Comparison of ENCODE assay signal across 8 cellular contexts in the genomic region with DNA sequence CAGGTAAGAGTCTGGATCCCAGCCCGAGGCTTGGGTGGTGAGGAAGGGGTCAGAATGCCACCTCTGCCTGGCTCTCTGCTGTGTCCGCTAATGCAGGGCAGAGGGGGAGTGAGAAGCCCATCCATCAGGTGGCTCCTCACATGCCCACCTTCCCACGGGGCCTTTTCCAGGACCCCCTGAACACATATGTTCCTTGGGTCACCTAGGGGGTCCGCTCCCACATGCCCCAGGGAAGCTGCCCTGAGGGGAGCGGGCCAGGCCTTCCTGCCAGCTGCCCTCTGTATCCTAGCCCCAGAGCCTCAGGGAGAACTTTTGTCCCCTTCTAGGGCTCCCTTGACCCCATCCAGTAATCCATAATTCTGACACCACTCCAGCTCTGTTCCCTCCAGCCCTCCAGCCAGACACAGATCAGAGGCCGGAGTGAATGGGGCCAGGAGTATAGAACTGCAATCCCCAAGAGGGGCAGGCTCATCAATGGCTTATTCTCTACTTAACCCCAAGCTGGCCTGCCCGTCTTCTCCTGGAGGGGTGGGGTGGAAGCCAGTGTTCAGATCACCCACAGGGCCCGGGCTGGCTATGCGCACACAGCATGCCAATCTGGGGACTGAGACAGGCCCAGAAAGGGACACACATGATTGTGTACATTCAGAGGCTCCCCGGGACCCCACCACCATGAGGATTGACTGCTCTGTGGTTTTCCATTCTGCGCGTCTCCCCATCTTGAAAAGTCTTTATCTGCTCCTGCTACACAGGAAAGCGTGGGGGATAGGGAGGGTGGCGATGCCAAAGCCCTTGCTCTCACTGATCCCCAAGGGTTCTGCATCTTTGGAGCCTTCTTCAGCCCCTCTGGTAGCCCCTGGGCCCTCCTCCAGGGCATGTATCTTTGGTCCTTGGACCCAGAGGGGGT. TPM values are rescaled to one million over a fixed set of nuclear protein-coding genes. Genes with fewer than 3 reads are reported as not detected.
DNase-seq lines count a peak whose midpoint lies in the region; ATAC-seq and TF ChIP-seq lines count a peak whose summit lies in the region.

No MANE protein-coding gene starts in this region.

- H3K9me3 ChIP-seq in SK-N-MC (ENCODE audit: low read depth, low read length), result no peaks in the 10 kb centered on the region

- DNase-seq in BJ (ENCODE audit: low read depth), result no peak
- DNase-seq in SK-N-MC (ENCODE audit: low read depth, low spot score), result no peak
- peak; percentile 51 for DNase-seq in fibroblast of mammary gland (ENCODE audit: low read depth)
- DNase-seq in middle frontal gyrus (ENCODE audit: extremely low spot score, low spot score), result no peak

- H3K27ac ChIP-seq in SK-N-MC (peak overlapping the region; percentile 92), rectal smooth muscle tissue (ENCODE audit: low read depth, low read length) (peak overlapping the region; percentile 84)

- H3K27me3 ChIP-seq in BJ (ENCODE audit: control insufficient read depth, insufficient read depth, low read length) (no peaks in the 10 kb centered on the region), rectal smooth muscle tissue (ENCODE audit: control insufficient read depth, insufficient read depth, low read length) (no peaks in the 10 kb centered on the region)

- POLR2A ChIA-PET in BJ (lab: Charles Lee), result interaction anchor here (0.5 to 1.3 kb wide), 2 partner anchors 8 to 29 kb away, joined by 3 to 10 read pairs; partner anchors contain the start of gene AGBL5

- H3K9ac ChIP-seq in SK-N-MC (ENCODE audit: insufficient read length) (peak overlapping the region; percentile 93), rectal smooth muscle tissue (ENCODE audit: low read length) (peak overlapping the region; percentile 57)

- no peak for ATAC-seq in GM18511 (IDR thresholded peaks at IDR 0.05; ENCODE audit: unreplicated experiment)
- ATAC-seq in activated CD4-positive, CD25-positive, alpha-beta regulatory T cell treated with anti-CD3 and anti-CD28 coated beads, Interleukin-2, amount 50 U/mL, for 24 hours, result no peak
- ATAC-seq in HG02870 (IDR thresholded peaks at IDR 0.05; ENCODE audit: unreplicated experiment), result no peak

- H3K4me3 ChIP-seq in BJ (ENCODE audit: low read depth, low read length), result peak overlapping the region; percentile 53
- H3K4me3 ChIP-seq in SK-N-MC, result peak overlapping the region; percentile 86
- peak overlapping the region; percentile 85 for H3K4me3 ChIP-seq in fibroblast of mammary gland (ENCODE audit: control insufficient read depth, low read depth, low read length)
- H3K4me3 ChIP-seq in rectal smooth muscle tissue (ENCODE audit: low read length), result peak overlapping the region; percentile 82

- TF ChIP-seq CTCF in BJ (IDR thresholded peaks at IDR 0.05; ENCODE audit: insufficient read depth, low read depth, low read length) (no peak), fibroblast of mammary gland (conservative IDR thresholded peaks at IDR 0.05; ENCODE audit: control insufficient read depth, insufficient read depth, low read depth, low read length) (no peak)

- H3K36me3 ChIP-seq in BJ (ENCODE audit: control insufficient read depth, insufficient read depth, low read length) (peaks cover 17% of the 10 kb centered on the region), SK-N-MC (ENCODE audit: insufficient read depth, low read length) (peaks cover 17% of the 10 kb centered on the region; the same call in 1 of the 2 replicates), rectal smooth muscle tissue (ENCODE audit: control insufficient read depth, insufficient read depth, low read length) (peaks cover 2% of the 10 kb centered on the region)

- CTCF ChIA-PET in BJ (lab: Yijun Ruan, JAX), result interaction anchor here (0.6 to 3.4 kb wide), 9 partner anchors 8 to 233 kb away, joined by 3 to 28 read pairs (median 3); partner anchors contain the start of genes AGBL5 and KHK

- H3K4me1 ChIP-seq in rectal smooth muscle tissue (ENCODE audit: control insufficient read depth, insufficient read depth, low read length), result peaks cover 46% of the 10 kb centered on the region

RNA-seq across cellular contexts. Expression of gene EMILIN1, which starts 1.1 kb away (rescaled TPM):
- polyA plus RNA-seq in BJ (2011; rRNA removed), result 43.4 and 81.3 TPM in 2 replicates
- polyA minus RNA-seq in BJ (2011; rRNA and poly(A)+ RNA removed), result 35.4 and 46.7 TPM in 2 replicates

RNA-seq across cellular contexts. Expression of gene KHK, which starts 7.1 kb away (rescaled TPM):
- 0.33 and 0.43 TPM in 2 replicates for polyA plus RNA-seq in BJ (2011; rRNA removed)
- 0.15 and 1.6 TPM in 2 replicates for polyA minus RNA-seq in BJ (2011; rRNA and poly(A)+ RNA removed)

RNA-seq across cellular contexts. Expression of gene OST4, which starts 8.0 kb away (rescaled TPM):
- 755 and 887 TPM in 2 replicates for polyA plus RNA-seq in BJ (2011; rRNA removed)
- 299 and 500 TPM in 2 replicates for polyA minus RNA-seq in BJ (2011; rRNA and poly(A)+ RNA removed)

RNA-seq across cellular contexts. Expression of gene AGBL5, which starts 28.0 kb away (rescaled TPM):
- polyA plus RNA-seq in BJ (2011; rRNA removed), result 25.9 and 32.7 TPM in 2 replicates
- polyA minus RNA-seq in BJ (2011; rRNA and poly(A)+ RNA removed), result 20.9 and 33.1 TPM in 2 replicates

RNA-seq across cellular contexts. Expression of gene CGREF1, which starts 39.4 kb away (rescaled TPM):
- 4.8 and 6.9 TPM in 2 replicates for polyA plus RNA-seq in BJ (2011; rRNA removed)
- 2.6 and 2.7 TPM in 2 replicates for polyA minus RNA-seq in BJ (2011; rRNA and poly(A)+ RNA removed)
